Comparison of ENCODE assay signal across 4 cellular contexts in the genomic region with DNA sequence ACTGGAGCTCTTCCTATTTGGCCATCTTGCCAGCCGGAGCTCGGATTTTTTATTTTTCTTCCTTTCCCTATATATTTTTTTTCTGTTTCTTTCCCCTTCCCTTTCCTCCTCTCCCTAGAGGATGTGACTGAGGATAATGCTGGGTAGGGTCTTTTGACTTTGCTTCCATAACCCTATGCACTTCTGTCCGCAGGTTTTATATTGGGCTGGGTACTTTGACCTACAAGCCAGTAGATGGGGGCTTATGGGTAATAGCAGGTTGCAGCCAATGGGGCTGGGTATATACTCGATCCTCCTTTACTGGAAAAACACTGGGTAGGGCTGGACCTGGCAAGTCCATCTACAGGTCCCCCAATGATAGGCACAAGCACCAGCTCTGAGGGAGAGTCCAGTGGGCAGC. TPM values are rescaled to one million over a fixed set of nuclear protein-coding genes. Genes with fewer than 3 reads are reported as not detected.
"Had no signal": no experiment of that assay in that cellular context is flagged by ENCODE, and none has a peak within 500 bp of the region (broad histone marks: within the 10 kb centered on the region; RNA-seq: fewer than 3 reads in every experiment).

No MANE protein-coding gene starts in this region.

RNA-seq across cellular contexts. Expression of a gene that starts 12.2 kb away (rescaled TPM):
- total RNA-seq: neural crest cell, smooth muscle cell had no signal
- polyA plus RNA-seq: keratinocyte, smooth muscle cell, urinary bladder had no signal
